In genomic region chr12:75511116-75512048, GRCh38 we compare ENCODE assay signal across 8 cellular contexts. TPM values are rescaled to one million over a fixed set of nuclear protein-coding genes. Genes with fewer than 3 reads are reported as not detected.
DNase-seq lines count a peak whose midpoint lies in the region; ATAC-seq and TF ChIP-seq lines count a peak whose summit lies in the region.

Gene KRR1, minus strand, starts transcription at chr12:75511609. Its CDS starts 12 bp downstream, at chr12:75511597.

- CTCF ChIA-PET in naive thymus-derived CD4-positive, alpha-beta T cell (lab: Charles Lee) = interaction anchor here (1.1 to 1.4 kb wide), 6 partner anchors 15 to 520 kb away, joined by 3 to 7 read pairs (median 4); partner anchors contain the start of genes GLIPR1L1 and PHLDA1

- H3K9me3 Mint-ChIP-seq in activated T-helper 2 cell treated with anti-CD3 and anti-CD28 coated beads, Interferon-gamma antibody, Interleukin-2, Interleukin-4, amounts not matched to agents 10 μg/mL and 5 μg/mL and 100 μg/mL, durations not matched to agents 14 hours and 24 hours and 36 hours = no peaks in the 10 kb centered on the region
- H3K9me3 Mint-ChIP-seq in naive thymus-derived CD4-positive, alpha-beta T cell = peaks cover 0 to 6% (median 0%) of the 10 kb centered on the region in 11 donors
- no peaks in the 10 kb centered on the region for H3K9me3 Mint-ChIP-seq in stimulated activated naive B cell treated with anti-CD40 and anti-IgM and Interleukin-4, amounts not matched to agents 10 μg/mL and 1 μg/mL and 100 μg/mL, for 72 hours

- H3K27me3 Mint-ChIP-seq in activated T-helper 2 cell treated with anti-CD3 and anti-CD28 coated beads, Interferon-gamma antibody, Interleukin-2, Interleukin-4, amounts not matched to agents 10 μg/mL and 5 μg/mL and 100 μg/mL, durations not matched to agents 14 hours and 24 hours and 36 hours (ENCODE audit: low read depth) = no peaks in the 10 kb centered on the region
- no peaks in the 10 kb centered on the region for H3K27me3 Mint-ChIP-seq in naive thymus-derived CD4-positive, alpha-beta T cell
- H3K27me3 Mint-ChIP-seq in stimulated activated naive B cell treated with anti-CD40 and anti-IgM and Interleukin-4, amounts not matched to agents 10 μg/mL and 1 μg/mL and 100 μg/mL, for 72 hours = no peaks in the 10 kb centered on the region

- H3K27ac Mint-ChIP-seq in activated T-helper 2 cell treated with anti-CD3 and anti-CD28 coated beads, Interferon-gamma antibody, Interleukin-2, Interleukin-4, amounts not matched to agents 10 μg/mL and 5 μg/mL and 100 μg/mL, durations not matched to agents 14 hours and 24 hours and 36 hours = peak within 1 kb of the TSS; percentile 98
- peak within 1 kb of the TSS; percentile 96 to 100 (median 99) for H3K27ac Mint-ChIP-seq in naive thymus-derived CD4-positive, alpha-beta T cell
- H3K27ac Mint-ChIP-seq in stimulated activated naive B cell treated with anti-CD40 and anti-IgM and Interleukin-4, amounts not matched to agents 10 μg/mL and 1 μg/mL and 100 μg/mL, for 72 hours = peak within 1 kb of the TSS; percentile 99

- H3K4me3 ChIP-seq in RWPE2 (ENCODE audit: severe bottlenecking) (peak within 1 kb of the TSS; percentile 55), fibroblast of lung (replicated peaks in 1 of 4; ENCODE audit: control extremely low read depth in 1 of 4, insufficient read depth in 1 of 4, low read depth in 3 of 4, low read length in 4 of 4) (peak within 1 kb of the TSS; percentile 75 to 99 (median 87))
- H3K4me3 ChIP-seq in naive thymus-derived CD4-positive, alpha-beta T cell (ENCODE audit: low read length) = peak within 1 kb of the TSS; percentile 90

- H3K9me3 ChIP-seq in RWPE2 (ENCODE audit: severe bottlenecking) (no peaks in the 10 kb centered on the region), fibroblast of lung (ENCODE audit: control insufficient read depth, insufficient read depth, low read depth, low read length) (no peaks in the 10 kb centered on the region)
- H3K9me3 ChIP-seq in naive thymus-derived CD4-positive, alpha-beta T cell (ENCODE audit: control insufficient read depth in 2 of 3, low read length in 3 of 3) = no peaks in the 10 kb centered on the region

- ATAC-seq in RWPE2 (ENCODE audit: low read depth) = peak; percentile 98
- ATAC-seq in naive thymus-derived CD4-positive, alpha-beta T cell = peak; percentile 98
- peak; percentile 97 to 98 for ATAC-seq in stimulated activated naive B cell treated with anti-CD40 and anti-IgM and Interleukin-4, amounts not matched to agents 10 μg/mL and 1 μg/mL and 100 μg/mL, for 72 hours (replicated peaks)

- H4K20me1 ChIP-seq in fibroblast of lung (ENCODE audit: control insufficient read depth, extremely low read depth, insufficient read depth, low read length) = no peaks in the 10 kb centered on the region

- H3K27ac ChIP-seq in RWPE2 (ENCODE audit: poor library complexity, severe bottlenecking) (peak within 1 kb of the TSS; percentile 30), fibroblast of lung (ENCODE audit: insufficient read depth, low read length) (peak within 1 kb of the TSS; percentile 87)
- peak within 1 kb of the TSS; percentile 89 for H3K27ac ChIP-seq in naive thymus-derived CD4-positive, alpha-beta T cell (ENCODE audit: low read depth, low read length)

- peak within 1 kb of the TSS; percentile 68 for H3K9ac ChIP-seq in fibroblast of lung (ENCODE audit: insufficient read depth, low read length)

- POLR2A ChIA-PET in naive thymus-derived CD4-positive, alpha-beta T cell (lab: Charles Lee) = interaction anchor here (0.8 to 3.2 kb wide), 15 partner anchors 9 to 1048 kb away, joined by 3 to 15 read pairs (median 5); partner anchors contain the start of genes BBS10, GLIPR1, GLIPR1L2 and NAP1L1

- DNase-seq in Daoy (ENCODE audit: low read depth) = peak; percentile 96
- peak; percentile 99 for DNase-seq in H4 (ENCODE audit: low spot score)
- DNase-seq in LoVo (ENCODE audit: low spot score) = peak; percentile 99
- DNase-seq in RWPE2 (ENCODE audit: low spot score) = peak; percentile 90
- peak; percentile 91 for DNase-seq in activated T-helper 2 cell treated with anti-CD3 and anti-CD28 coated beads, Interferon-gamma antibody, Interleukin-2, Interleukin-4, amounts not matched to agents 10 μg/mL and 5 μg/mL and 100 μg/mL, durations not matched to agents 14 hours and 24 hours and 36 hours (ENCODE audit: low spot score)
- peak; percentile 99 for DNase-seq in fibroblast of lung (ENCODE audit: low read depth in 2 of 2)
- DNase-seq in naive thymus-derived CD4-positive, alpha-beta T cell = peak; percentile 60 to 93 (median 90)
- peak; percentile 90 for DNase-seq in stimulated activated naive B cell treated with anti-CD40 and anti-IgM and Interleukin-4, amounts not matched to agents 10 μg/mL and 1 μg/mL and 100 μg/mL, for 72 hours

- H3K36me3 Mint-ChIP-seq in activated T-helper 2 cell treated with anti-CD3 and anti-CD28 coated beads, Interferon-gamma antibody, Interleukin-2, Interleukin-4, amounts not matched to agents 10 μg/mL and 5 μg/mL and 100 μg/mL, durations not matched to agents 14 hours and 24 hours and 36 hours (ENCODE audit: low read depth) = peaks cover 37% of the 10 kb centered on the region
- H3K36me3 Mint-ChIP-seq in naive thymus-derived CD4-positive, alpha-beta T cell = peaks cover 0 to 9% (median 6%) of the 10 kb centered on the region in 5 donors
- H3K36me3 Mint-ChIP-seq in stimulated activated naive B cell treated with anti-CD40 and anti-IgM and Interleukin-4, amounts not matched to agents 10 μg/mL and 1 μg/mL and 100 μg/mL, for 72 hours = peaks cover 3 to 16% of the 10 kb centered on the region in 2 donors

- peaks cover 12% of the 10 kb centered on the region for H3K4me1 ChIP-seq in RWPE2 (ENCODE audit: insufficient read depth, poor library complexity, severe bottlenecking)
- H3K4me1 ChIP-seq in fibroblast of lung (ENCODE audit: control insufficient read depth, extremely low read depth, insufficient read depth, low read length) = peaks cover 8% of the 10 kb centered on the region
- peaks cover 13% of the 10 kb centered on the region in 2 donors for H3K4me1 ChIP-seq in naive thymus-derived CD4-positive, alpha-beta T cell (ENCODE audit: control insufficient read depth in 2 of 2, insufficient read depth in 2 of 2, low read length in 2 of 2)

- peaks cover 49% of the 10 kb centered on the region for H3K79me2 ChIP-seq in fibroblast of lung (ENCODE audit: control insufficient read depth, insufficient read depth, low read length)

- H3K36me3 ChIP-seq in RWPE2 (ENCODE audit: low read depth) (peaks cover 21% of the 10 kb centered on the region), fibroblast of lung (ENCODE audit: control insufficient read depth, insufficient read depth, low read length) (no peaks in the 10 kb centered on the region)
- peaks cover 0 to 11% (median 0%) of the 10 kb centered on the region in 3 experiments for H3K36me3 ChIP-seq in naive thymus-derived CD4-positive, alpha-beta T cell (ENCODE audit: control insufficient read depth in 2 of 3, insufficient read depth in 3 of 3, low read length in 3 of 3)

- H3K4me2 ChIP-seq in fibroblast of lung (ENCODE audit: extremely low read depth, insufficient read depth, low read length) = peak within 1 kb of the TSS; percentile 86

- peaks cover 30% of the 10 kb centered on the region for H3K4me1 Mint-ChIP-seq in activated T-helper 2 cell treated with anti-CD3 and anti-CD28 coated beads, Interferon-gamma antibody, Interleukin-2, Interleukin-4, amounts not matched to agents 10 μg/mL and 5 μg/mL and 100 μg/mL, durations not matched to agents 14 hours and 24 hours and 36 hours (ENCODE audit: low read depth)
- H3K4me1 Mint-ChIP-seq in naive thymus-derived CD4-positive, alpha-beta T cell = peaks cover 15 to 47% (median 38%) of the 10 kb centered on the region in 7 donors
- H3K4me1 Mint-ChIP-seq in stimulated activated naive B cell treated with anti-CD40 and anti-IgM and Interleukin-4, amounts not matched to agents 10 μg/mL and 1 μg/mL and 100 μg/mL, for 72 hours = peaks cover 14 to 18% of the 10 kb centered on the region in 2 donors

- H2AFZ ChIP-seq in fibroblast of lung (ENCODE audit: low read length) = peak within 1 kb of the TSS; percentile 82

- no peaks in the 10 kb centered on the region for H3K27me3 ChIP-seq in RWPE2 (ENCODE audit: insufficient read depth, poor library complexity, severe bottlenecking)
- H3K27me3 ChIP-seq in fibroblast of lung (ENCODE audit: control insufficient read depth, insufficient read depth, low read length) = no peaks in the 10 kb centered on the region
- H3K27me3 ChIP-seq in naive thymus-derived CD4-positive, alpha-beta T cell (ENCODE audit: control insufficient read depth in 2 of 2, insufficient read depth in 2 of 2, low read length in 2 of 2) = no peaks in the 10 kb centered on the region

- intact Hi-C loops in activated T-helper 2 cell treated with anti-CD3 and anti-CD28 coated beads, Interferon-gamma antibody, Interleukin-2, Interleukin-4, amounts not matched to agents 10 μg/mL and 5 μg/mL and 100 μg/mL, durations not matched to agents 14 hours and 24 hours and 36 hours (cut with micrococcal nuclease) = loop anchor here (1.0 to 5.0 kb wide), 9 partner anchors 23 to 836 kb away; partner anchors contain the start of genes BBS10, GLIPR1, GLIPR1L1 and GLIPR1L2
- intact Hi-C loops in naive thymus-derived CD4-positive, alpha-beta T cell (cut with micrococcal nuclease) = loop anchor here (1.0 to 10.0 kb wide), 13 partner anchors 31 to 1553 kb away; partner anchors contain the start of genes ATXN7L3B (in 2 of the 2), BBS10 (in 2 of the 2), GLIPR1 (in 2 of the 2) and GLIPR1L2 (in 2 of the 2)

- peak within 1 kb of the TSS; percentile 96 for H3K4me3 Mint-ChIP-seq in activated T-helper 2 cell treated with anti-CD3 and anti-CD28 coated beads, Interferon-gamma antibody, Interleukin-2, Interleukin-4, amounts not matched to agents 10 μg/mL and 5 μg/mL and 100 μg/mL, durations not matched to agents 14 hours and 24 hours and 36 hours (ENCODE audit: low read depth)
- H3K4me3 Mint-ChIP-seq in naive thymus-derived CD4-positive, alpha-beta T cell = peak within 1 kb of the TSS; percentile 96 to 100 (median 99)
- H3K4me3 Mint-ChIP-seq in stimulated activated naive B cell treated with anti-CD40 and anti-IgM and Interleukin-4, amounts not matched to agents 10 μg/mL and 1 μg/mL and 100 μg/mL, for 72 hours = peak within 1 kb of the TSS; percentile 98 to 99

- TF ChIP-seq CTCF in RWPE2 (IDR thresholded peaks at IDR 0.05; ENCODE audit: poor library complexity, severe bottlenecking) (no peak), fibroblast of lung (conservative IDR thresholded peaks at IDR 0.05 in 1 of 2, IDR thresholded peaks at IDR 0.05 in 1 of 2; ENCODE audit: low read depth in 1 of 2, low read length in 2 of 2) (peak in 1 of 2 donors; percentile 23)

RNA-seq across cellular contexts. Expression of gene KRR1, which starts in this region (rescaled TPM):
- total RNA-seq in Daoy (2014; rRNA removed; shearing (Covaris generic)) = 50.3 and 52.4 TPM in 2 replicates
- 49.2 and 76.8 TPM in 2 replicates for total RNA-seq in H4 (2014; rRNA removed; shearing (Covaris generic))
- total RNA-seq in activated T-helper 2 cell treated with anti-CD3 and anti-CD28 coated beads, Interferon-gamma antibody, Interleukin-2, Interleukin-4, amounts not matched to agents 10 μg/mL and 5 μg/mL and 100 μg/mL, durations not matched to agents 14 hours and 24 hours and 36 hours = 114 and 119 TPM in 2 replicates
- 36.5 and 46.9 TPM in 2 replicates for total RNA-seq in fibroblast of lung
- 49.7 and 63.6 TPM in 2 replicates for polyA plus RNA-seq in fibroblast of lung
- 32.0 and 42.3 TPM in 2 replicates for polyA plus RNA-seq in fibroblast of lung (2012)
- 0.08 and 0.37 TPM in 2 replicates for polyA minus RNA-seq in fibroblast of lung (ENCODE audit: low replicate concordance)
- 100 to 1,000 TPM in 1 of 5 experiments, 10 to 100 TPM in 4; 69.3 to 120 (median 74.3) TPM for total RNA-seq in naive thymus-derived CD4-positive, alpha-beta T cell
- 10 to 100 TPM; 64.0 to 67.2 TPM for polyA plus RNA-seq in naive thymus-derived CD4-positive, alpha-beta T cell

Comparison
In these comparisons a context has a peak if more than half of its experiments do, and no peak if none do; other contexts are left out.
1. Peak in every context shown above with its lines: DNase-seq, ATAC-seq, H3K4me3 ChIP-seq and H3K27ac ChIP-seq.
2. H3K27ac ChIP-seq: peak in every context shown above with its lines; median percentile 89 in naive thymus-derived CD4-positive, alpha-beta T cell; 87 in fibroblast of lung; 30 in RWPE2.